ENCODE assay signal across 8 cellular contexts in genomic region chr21:33541756-33542639, GRCh38. TPM values are rescaled to one million over a fixed set of nuclear protein-coding genes. Genes with fewer than 3 reads are reported as not detected.
DNase-seq lines count a peak whose midpoint lies in the region; ATAC-seq and TF ChIP-seq lines count a peak whose summit lies in the region.

Gene GART, minus strand, starts transcription at chr21:33542117. Its CDS starts 2,802 bp downstream, at chr21:33539315.

- H2AFZ ChIP-seq in fibroblast of lung (ENCODE audit: low read length), result peak within 1 kb of the TSS; percentile 76

- peaks cover 69% of the 10 kb centered on the region for H3K79me2 ChIP-seq in fibroblast of lung (ENCODE audit: control insufficient read depth, insufficient read depth, low read length)

- peaks cover 5% of the 10 kb centered on the region for H3K9me3 Mint-ChIP-seq in activated T-helper 1 cell treated with anti-CD3 and anti-CD28 coated beads, Interleukin-12 subunit alpha, Interleukin-12 subunit beta, Interleukin-2, Interleukin-4 antibody, amounts not matched to agents 30 ng/mL and 10 ng/mL and 1 ng/mL, durations not matched to agents 14 hours and 24 hours and 36 hours
- no peaks in the 10 kb centered on the region for H3K9me3 Mint-ChIP-seq in natural killer cell

- peak within 1 kb of the TSS; percentile 99 for H3K27ac ChIP-seq in fibroblast of lung (ENCODE audit: insufficient read depth, low read length)

- peaks cover 1% of the 10 kb centered on the region for H3K36me3 ChIP-seq in fibroblast of lung (ENCODE audit: control insufficient read depth, insufficient read depth, low read length)

- H3K4me2 ChIP-seq in fibroblast of lung (ENCODE audit: extremely low read depth, insufficient read depth, low read length), result peak within 1 kb of the TSS; percentile 70

- H3K27me3 Mint-ChIP-seq in activated T-helper 1 cell treated with anti-CD3 and anti-CD28 coated beads, Interleukin-12 subunit alpha, Interleukin-12 subunit beta, Interleukin-2, Interleukin-4 antibody, amounts not matched to agents 30 ng/mL and 10 ng/mL and 1 ng/mL, durations not matched to agents 14 hours and 24 hours and 36 hours (ENCODE audit: insufficient read depth), result no peaks in the 10 kb centered on the region
- H3K27me3 Mint-ChIP-seq in natural killer cell (ENCODE audit: low read depth in 2 of 2), result no peaks in the 10 kb centered on the region

- peaks cover 50% of the 10 kb centered on the region for H3K4me1 Mint-ChIP-seq in activated T-helper 1 cell treated with anti-CD3 and anti-CD28 coated beads, Interleukin-12 subunit alpha, Interleukin-12 subunit beta, Interleukin-2, Interleukin-4 antibody, amounts not matched to agents 30 ng/mL and 10 ng/mL and 1 ng/mL, durations not matched to agents 14 hours and 24 hours and 36 hours (ENCODE audit: low read depth)
- peaks cover 52 to 53% of the 10 kb centered on the region in 2 donors for H3K4me1 Mint-ChIP-seq in natural killer cell

- peaks cover 7% of the 10 kb centered on the region for H4K20me1 ChIP-seq in fibroblast of lung (ENCODE audit: control insufficient read depth, extremely low read depth, insufficient read depth, low read length)

- TF ChIP-seq CTCF in fibroblast of lung (conservative IDR thresholded peaks at IDR 0.05 in 1 of 2, IDR thresholded peaks at IDR 0.05 in 1 of 2; ENCODE audit: low read depth in 1 of 2, low read length in 2 of 2) (no peak), natural killer cell (IDR thresholded peaks at IDR 0.05) (no peak)

- no peaks in the 10 kb centered on the region for H3K9me3 ChIP-seq in fibroblast of lung (ENCODE audit: control insufficient read depth, insufficient read depth, low read depth, low read length)

- intact Hi-C loops in activated T-helper 1 cell treated with anti-CD3 and anti-CD28 coated beads, Interleukin-12 subunit alpha, Interleukin-12 subunit beta, Interleukin-2, Interleukin-4 antibody, amounts not matched to agents 30 ng/mL and 10 ng/mL and 1 ng/mL, durations not matched to agents 14 hours and 24 hours and 36 hours (cut with micrococcal nuclease), result loop anchor here (1.0 to 5.0 kb wide), 10 partner anchors 46 to 1263 kb away; partner anchors contain the start of genes CFAP298, CRYZL1, DNAJC28 and DONSON
- intact Hi-C loops in natural killer cell (cut with micrococcal nuclease), result loop anchor here (1.0 to 5.0 kb wide), 6 partner anchors 15 to 770 kb away; partner anchors contain the start of genes DNAJC28, DONSON, ITSN1 and PAXBP1

- peaks cover 40% of the 10 kb centered on the region for H3K36me3 Mint-ChIP-seq in activated T-helper 1 cell treated with anti-CD3 and anti-CD28 coated beads, Interleukin-12 subunit alpha, Interleukin-12 subunit beta, Interleukin-2, Interleukin-4 antibody, amounts not matched to agents 30 ng/mL and 10 ng/mL and 1 ng/mL, durations not matched to agents 14 hours and 24 hours and 36 hours (ENCODE audit: low read depth)
- peaks cover 16% of the 10 kb centered on the region for H3K36me3 Mint-ChIP-seq in natural killer cell

- ATAC-seq in GM21717 (IDR thresholded peaks at IDR 0.05; ENCODE audit: unreplicated experiment), result peak; percentile 44
- peak; percentile 49 to 68 (median 56) for ATAC-seq in natural killer cell

- peak within 1 kb of the TSS; percentile 93 for H3K4me3 Mint-ChIP-seq in activated T-helper 1 cell treated with anti-CD3 and anti-CD28 coated beads, Interleukin-12 subunit alpha, Interleukin-12 subunit beta, Interleukin-2, Interleukin-4 antibody, amounts not matched to agents 30 ng/mL and 10 ng/mL and 1 ng/mL, durations not matched to agents 14 hours and 24 hours and 36 hours
- H3K4me3 Mint-ChIP-seq in natural killer cell, result peak within 1 kb of the TSS; percentile 99

- H3K9ac ChIP-seq in fibroblast of lung (ENCODE audit: insufficient read depth, low read length), result peak within 1 kb of the TSS; percentile 98

- peak within 1 kb of the TSS; percentile 97 for H3K4me3 ChIP-seq in Jurkat, Clone E6-1 (ENCODE audit: low read length)
- H3K4me3 ChIP-seq in fibroblast of lung (replicated peaks in 1 of 4; ENCODE audit: control extremely low read depth in 1 of 4, insufficient read depth in 1 of 4, low read depth in 3 of 4, low read length in 4 of 4), result peak within 1 kb of the TSS; percentile 65 to 97 (median 78)

- H3K4me1 ChIP-seq in fibroblast of lung (ENCODE audit: control insufficient read depth, extremely low read depth, insufficient read depth, low read length), result peaks cover 7% of the 10 kb centered on the region

- DNase-seq in DMS79 treated with DMSO at 0.1 percent for 48 hours (lab: John Stamatoyannopoulos, UW), result peak; percentile 66
- DNase-seq in Jurkat, Clone E6-1 (ENCODE audit: low read depth, low spot score), result peak; percentile 66
- DNase-seq in RPMI7951 (ENCODE audit: low read depth), result peak; percentile 78
- DNase-seq in activated T-helper 1 cell treated with anti-CD3 and anti-CD28 coated beads, Interleukin-12 subunit alpha, Interleukin-12 subunit beta, Interleukin-2, Interleukin-4 antibody, amounts not matched to agents 30 ng/mL and 10 ng/mL and 1 ng/mL, durations not matched to agents 14 hours and 24 hours and 36 hours (ENCODE audit: low spot score), result peak; percentile 80
- peak; percentile 68 to 71 for DNase-seq in fibroblast of lung (ENCODE audit: low read depth in 2 of 2)
- peak; percentile 78 for DNase-seq in natural killer cell
- peak; percentile 82 for DNase-seq in stimulated activated naive CD4-positive, alpha-beta T cell treated with Interleukin-2 at 50 U/mL for 16 hours (lab: John Stamatoyannopoulos, UW)

- H3K27ac Mint-ChIP-seq in activated T-helper 1 cell treated with anti-CD3 and anti-CD28 coated beads, Interleukin-12 subunit alpha, Interleukin-12 subunit beta, Interleukin-2, Interleukin-4 antibody, amounts not matched to agents 30 ng/mL and 10 ng/mL and 1 ng/mL, durations not matched to agents 14 hours and 24 hours and 36 hours, result peak within 1 kb of the TSS; percentile 99
- H3K27ac Mint-ChIP-seq in natural killer cell, result peak within 1 kb of the TSS; percentile 98 to 100

- H3K27me3 ChIP-seq in fibroblast of lung (ENCODE audit: control insufficient read depth, insufficient read depth, low read length), result no peaks in the 10 kb centered on the region

RNA-seq across cellular contexts. Expression of gene GART, which starts in this region (rescaled TPM):
- polyA plus RNA-seq in Jurkat, Clone E6-1 (2012; ENCODE audit: insufficient read depth, insufficient read length), result 128 TPM
- total RNA-seq in RPMI7951 (2014; rRNA removed; shearing (Covaris generic)), result 67.6 TPM in 2 replicates
- total RNA-seq in activated T-helper 1 cell treated with anti-CD3 and anti-CD28 coated beads, Interleukin-12 subunit alpha, Interleukin-12 subunit beta, Interleukin-2, Interleukin-4 antibody, amounts not matched to agents 30 ng/mL and 10 ng/mL and 1 ng/mL, durations not matched to agents 14 hours and 24 hours and 36 hours, result 210 and 228 TPM in 2 replicates
- 64.4 and 65.2 TPM in 2 replicates for total RNA-seq in fibroblast of lung
- polyA plus RNA-seq in fibroblast of lung, result 15.6 and 18.1 TPM in 2 replicates
- polyA plus RNA-seq in fibroblast of lung (2012), result 44.1 and 54.1 TPM in 2 replicates
- polyA minus RNA-seq in fibroblast of lung (ENCODE audit: low replicate concordance), result 10.8 and 16.4 TPM in 2 replicates
- total RNA-seq in natural killer cell, result 10 to 100 TPM; 33.4 to 53.1 (median 34.6) TPM

Comparison
In these comparisons a context has a peak if more than half of its experiments do, and no peak if none do; other contexts are left out.
1. Peak in every context shown above with its lines: DNase-seq, ATAC-seq, H3K4me3 ChIP-seq and H3K27ac ChIP-seq.